In the genomic region with DNA sequence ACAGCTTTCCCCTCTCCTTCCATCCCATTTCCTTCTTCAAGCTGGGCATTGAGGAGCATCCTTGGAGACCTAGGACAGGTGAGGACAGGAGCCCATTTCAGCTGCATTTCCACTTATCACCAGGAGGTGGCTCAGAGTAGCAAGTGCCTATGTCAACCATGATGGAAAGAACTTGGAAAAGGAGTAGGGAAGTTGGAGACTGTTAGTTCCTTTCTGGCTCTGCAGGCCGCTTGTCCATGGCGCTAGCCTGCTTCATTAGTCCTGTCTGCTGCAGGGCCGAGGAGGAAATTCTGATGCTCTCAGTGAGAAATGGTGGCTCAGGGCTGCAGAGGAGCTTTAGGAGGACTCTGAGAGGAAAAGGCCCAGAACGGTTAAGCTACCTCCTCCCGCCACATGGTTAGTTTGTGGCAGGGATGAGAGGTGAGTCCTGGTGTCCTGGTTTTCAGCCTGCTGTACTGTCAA, we compare ENCODE assay signal across 8 cellular contexts. TPM values are rescaled to one million over a fixed set of nuclear protein-coding genes. Genes with fewer than 3 reads are reported as not detected.
A peak's percentile ranks its signal among the peaks of the same experiment; 100 is the strongest.
DNase-seq lines count a peak whose midpoint lies in the region; ATAC-seq, FAIRE-seq and TF ChIP-seq lines count a peak whose summit lies in the region.

No MANE protein-coding gene starts in this region.

- H3K4me3 ChIP-seq in astrocyte of the spinal cord (ENCODE audit: low read depth, low read length): no peak overlapping the region

- intact Hi-C loops in Calu3 (cut with micrococcal nuclease; ENCODE audit: unreplicated experiment): loop anchor here (1.0 to 2.0 kb wide), 2 partner anchors 23 to 40 kb away; no protein-coding TSS in a partner anchor

- in situ Hi-C loops in SK-MEL-5 (cut with HindIII; ENCODE audit: low pct_unique_long_range_greater_than_20kb, low sequenced_read_pairs) (no loop called here), astrocyte of the spinal cord (cut with HindIII; ENCODE audit: low sequenced_read_pairs) (no loop called here)

- no TSS peak for BruUV-seq in Calu3 (replicated peaks; lab: Mats Ljungman, UMichigan)

- ATAC-seq in HG02973 (IDR thresholded peaks at IDR 0.05; ENCODE audit: unreplicated experiment): no peak

- CTCF ChIA-PET in Calu3 (lab: Charles Lee): interaction anchor here (0.8 to 1.7 kb wide), 10 partner anchors 9 to 44 kb away, joined by 3 to 15 read pairs (median 4); a partner anchor contains a TSS

- H3K36me3 Mint-ChIP-seq in Calu3 (ENCODE audit: insufficient read depth, unreplicated experiment): no peaks in the 10 kb centered on the region

- no peak overlapping the region for H3K27ac Mint-ChIP-seq in Calu3 (ENCODE audit: unreplicated experiment)

- FAIRE-seq in HTR-8/SVneo (lab: Jason Lieb, UNC) (no peak), islet of Langerhans (lab: Jason Lieb, UNC) (peak; percentile 61)

- no peaks in the 10 kb centered on the region for H3K9me3 Mint-ChIP-seq in Calu3 (ENCODE audit: low read depth, unreplicated experiment)

- H3K4me1 Mint-ChIP-seq in Calu3 (ENCODE audit: low read depth, unreplicated experiment): no peaks in the 10 kb centered on the region

- H3K27me3 Mint-ChIP-seq in Calu3 (ENCODE audit: unreplicated experiment): peaks cover 28% of the 10 kb centered on the region

- DNase-seq in Calu3 (peak; percentile 79), HTR-8/SVneo (ENCODE audit: insufficient read length, low spot score) (peak; percentile 55), SK-MEL-5 (ENCODE audit: low read depth, low spot score) (peak; percentile 82), astrocyte of the spinal cord (ENCODE audit: low read depth, low spot score) (peak; percentile 63), GDM1 (lab: John Stamatoyannopoulos, UW) (no peak)
- DNase-seq in stimulated activated CD4-positive, alpha-beta T cell treated with anti-CD3 and anti-CD28 coated beads, Interleukin-4, amount 100 ng/mL, for 24 hours: peak; percentile 64

- TF ChIP-seq CTCF in Calu3 (IDR thresholded peaks at IDR 0.05; ENCODE audit: unreplicated experiment): peak; percentile 88
- TF ChIP-seq CTCF in astrocyte of the spinal cord (IDR thresholded peaks at IDR 0.05; ENCODE audit: low read depth, low read length): peak; percentile 91

- no peak overlapping the region for H3K4me3 Mint-ChIP-seq in Calu3 (ENCODE audit: low read depth, unreplicated experiment)

RNA-seq across cellular contexts. Expression of a gene that starts 7.0 kb away (rescaled TPM):
- 83.7 and 84.6 TPM in 2 replicates for total RNA-seq in Calu3 (2022)
- total RNA-seq in SK-MEL-5 (2014; rRNA removed; shearing (Covaris generic)): 27.2 and 35.2 TPM in 2 replicates
- 132 and 136 TPM in 2 replicates for polyA plus RNA-seq in SK-MEL-5 (2015; cell fraction: cytosol; rRNA removed)
- polyA plus RNA-seq in SK-MEL-5 (2015; cell fraction: nucleus; rRNA removed): 49.0 and 75.6 TPM in 2 replicates

RNA-seq across cellular contexts. Expression of a gene that starts 44.0 kb away (rescaled TPM):
- total RNA-seq in Calu3 (2022): 190 TPM in 2 replicates
- total RNA-seq in SK-MEL-5 (2014; rRNA removed; shearing (Covaris generic)): 67.0 and 83.3 TPM in 2 replicates
- polyA plus RNA-seq in SK-MEL-5 (2015; cell fraction: cytosol; rRNA removed): 122 and 127 TPM in 2 replicates
- 95.1 and 98.2 TPM in 2 replicates for polyA plus RNA-seq in SK-MEL-5 (2015; cell fraction: nucleus; rRNA removed)
